In the genomic region with DNA sequence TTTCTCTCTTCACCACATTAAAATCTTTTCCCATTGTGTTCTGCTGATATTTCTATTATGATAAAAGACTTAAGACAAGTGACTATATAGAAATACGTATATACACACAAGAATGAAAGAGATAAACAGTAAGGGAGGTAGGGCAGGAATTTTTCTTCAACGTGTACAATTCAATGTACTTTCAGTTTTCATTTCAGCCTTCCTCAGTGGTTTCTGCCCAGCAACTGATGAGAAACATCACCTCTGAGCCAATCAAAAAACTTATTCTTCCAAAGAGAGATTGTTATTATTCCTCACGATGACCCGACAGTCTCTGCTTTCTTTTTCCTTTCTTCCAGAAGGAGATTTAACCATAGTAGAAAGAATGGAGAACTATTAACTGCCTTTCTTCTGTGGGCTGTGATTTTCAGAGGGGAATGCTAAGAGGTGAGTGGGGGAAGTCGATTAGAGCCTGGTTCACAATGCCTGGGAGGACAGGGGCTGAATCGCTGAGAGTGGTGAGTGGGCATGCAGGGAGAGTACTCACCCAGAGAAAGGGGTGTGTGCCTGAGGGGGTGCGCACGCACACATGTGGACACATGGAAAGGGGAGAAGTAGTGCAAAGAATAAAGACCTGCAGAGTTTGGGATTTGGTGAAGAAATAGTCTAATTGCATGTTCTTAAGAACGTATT, we compare ENCODE assay signal across 8 cellular contexts.
DNase-seq lines count a peak whose midpoint lies in the region; ATAC-seq lines count a peak whose summit lies in the region.

BTN3A1 (plus strand) TSS at position 289 of the 672 bp plus-strand sequence. CDS start 3,289 bp downstream, outside the sequence.

- H3K27ac ChIP-seq in cingulate gyrus (ENCODE audit: low read depth, low read length) = peak within 1 kb of the TSS; percentile 90

- DNase-seq in AG08396 (ENCODE audit: low spot score) (peak; percentile 69), NCI-H446 (lab: John Stamatoyannopoulos, UW) (peak; percentile 38 to 65), kidney glomerular epithelial cell (lab: John Stamatoyannopoulos, UW) (peak; percentile 86)
- DNase-seq in activated CD4-positive, alpha-beta T cell treated with anti-CD3 and anti-CD28 coated beads for 1 hour = peak; percentile 36
- DNase-seq in stimulated activated CD4-positive, alpha-beta T cell treated with anti-CD3 and anti-CD28 coated beads, Interleukin-1b, Interleukin-23, amount 100 ng/mL, for 24 hours (ENCODE audit: low read depth in 4 of 4, low spot score in 1 of 4) = peak; percentile 28 to 58 (median 46)

- peak; percentile 88 for ATAC-seq in GM18907 (IDR thresholded peaks at IDR 0.05; ENCODE audit: unreplicated experiment)
- peak; percentile 85 for ATAC-seq in HG03135 (IDR thresholded peaks at IDR 0.05; ENCODE audit: unreplicated experiment)

Comparison
In these comparisons a context has a peak if more than half of its experiments do, and no peak if none do; other contexts are left out.
1. Peak in every context shown above with its lines: DNase-seq, ATAC-seq and H3K27ac ChIP-seq.
2. DNase-seq: peak in every context shown above with its lines; median percentile 86 in kidney glomerular epithelial cell; 69 in AG08396; 52 in NCI-H446; 46 in stimulated activated CD4-positive, alpha-beta T cell treated with anti-CD3 and anti-CD28 coated beads, Interleukin-1b, Interleukin-23, amount 100 ng/mL, for 24 hours; 36 in activated CD4-positive, alpha-beta T cell treated with anti-CD3 and anti-CD28 coated beads for 1 hour.